Comparison of ENCODE assay signal across 20 cellular contexts in the genomic region with DNA sequence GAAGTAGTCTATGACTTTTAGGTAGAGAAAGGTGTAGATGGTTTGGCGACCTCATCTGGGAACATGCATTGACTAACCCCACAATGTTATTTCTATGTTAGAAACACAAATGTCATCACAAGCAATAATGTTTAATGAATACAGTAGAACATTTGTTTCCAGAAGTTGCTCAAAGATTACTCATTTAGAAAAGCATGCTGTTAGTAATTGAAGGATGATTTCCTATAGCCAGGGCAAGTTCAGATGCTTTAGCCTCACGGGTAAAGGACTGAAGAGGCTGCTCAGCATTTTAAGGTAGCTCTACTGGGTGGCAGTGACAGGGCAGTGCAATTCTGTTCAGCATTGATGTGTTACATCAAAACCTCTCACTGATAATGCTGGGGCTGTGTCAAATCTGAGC.
"Had no signal": no experiment of that assay in that cellular context is flagged by ENCODE, and none has a peak within 500 bp of the region (broad histone marks: within the 10 kb centered on the region; RNA-seq: fewer than 3 reads in every experiment).

No MANE protein-coding gene starts in this region.

- H3K27ac Mint-ChIP-seq: activated CD4-positive, alpha-beta memory T cell treated with anti-CD3 and anti-CD28 coated beads for 36 hours; activated naive CD8-positive, alpha-beta T cell treated with anti-CD3 and anti-CD28 coated beads for 36 hours; effector memory CD8-positive, alpha-beta T cell; nephron progenitor cell had no signal

- H3K9me3 Mint-ChIP-seq: activated CD4-positive, alpha-beta memory T cell treated with anti-CD3 and anti-CD28 coated beads for 36 hours had no signal

- H3K27me3 Mint-ChIP-seq: effector memory CD8-positive, alpha-beta T cell had no signal

- ATAC-seq: activated T-cell treated with anti-CD3 and anti-CD28 coated beads, Interleukin-2, amount 50 U/mL, for 4 hours; effector memory CD8-positive, alpha-beta T cell; heart left ventricle had no signal

- H3K4me3 ChIP-seq: ascending aorta, coronary artery, heart left ventricle, left ventricle myocardium inferior, stomach, thoracic aorta had no signal

- H3K4me1 ChIP-seq: ascending aorta, stomach had no signal

- FAIRE-seq: frontal cortex, islet of Langerhans, urothelium cell line had no signal

- H3K36me3 ChIP-seq: ascending aorta, heart left ventricle, left ventricle myocardium inferior, stomach, thoracic aorta had no signal

- H3K9me3 ChIP-seq: ascending aorta, heart left ventricle, left ventricle myocardium inferior, stomach, thoracic aorta had no signal

- H3K4me1 Mint-ChIP-seq: activated naive CD8-positive, alpha-beta T cell treated with anti-CD3 and anti-CD28 coated beads for 36 hours had no signal

- H3K27ac ChIP-seq: ascending aorta, coronary artery, heart left ventricle, left ventricle myocardium inferior, stomach, thoracic aorta had no signal

- H3K27me3 ChIP-seq: ascending aorta, heart left ventricle, stomach had no signal

- H3K4me3 Mint-ChIP-seq: activated CD4-positive, alpha-beta memory T cell treated with anti-CD3 and anti-CD28 coated beads for 36 hours; activated naive CD8-positive, alpha-beta T cell treated with anti-CD3 and anti-CD28 coated beads for 36 hours; activated T-cell treated with anti-CD3 and anti-CD28 coated beads, Interleukin-2, amount 50 U/mL, for 4 hours; effector memory CD8-positive, alpha-beta T cell; nephron progenitor cell had no signal

- DNase-seq: activated CD4-positive, alpha-beta memory T cell treated with anti-CD3 and anti-CD28 coated beads for 36 hours; activated CD4-positive, CD25-positive, alpha-beta regulatory T cell treated with anti-CD3 and anti-CD28 coated beads, Interleukin-2, amount 50 U/mL, for 72 hours; activated gamma-delta T cell treated with Interleukin-2 at 50 U/mL for 16 hours; activated naive CD8-positive, alpha-beta T cell treated with anti-CD3 and anti-CD28 coated beads for 36 hours; activated T-cell treated with anti-CD3 and anti-CD28 coated beads, Interleukin-2, amount 50 U/mL, for 4 hours; effector memory CD8-positive, alpha-beta T cell; erythroblast; heart left ventricle; left ventricle myocardium inferior; mesendoderm; nephron progenitor cell; stimulated activated CD4-positive, alpha-beta T cell treated with anti-CD3 and anti-CD28 coated beads, Interleukin-4, amount 100 ng/mL, for 4 hours; stomach; T-helper 9 cell had no signal

- H3K36me3 Mint-ChIP-seq: activated CD4-positive, alpha-beta memory T cell treated with anti-CD3 and anti-CD28 coated beads for 36 hours; activated naive CD8-positive, alpha-beta T cell treated with anti-CD3 and anti-CD28 coated beads for 36 hours had no signal
